In the genomic region with DNA sequence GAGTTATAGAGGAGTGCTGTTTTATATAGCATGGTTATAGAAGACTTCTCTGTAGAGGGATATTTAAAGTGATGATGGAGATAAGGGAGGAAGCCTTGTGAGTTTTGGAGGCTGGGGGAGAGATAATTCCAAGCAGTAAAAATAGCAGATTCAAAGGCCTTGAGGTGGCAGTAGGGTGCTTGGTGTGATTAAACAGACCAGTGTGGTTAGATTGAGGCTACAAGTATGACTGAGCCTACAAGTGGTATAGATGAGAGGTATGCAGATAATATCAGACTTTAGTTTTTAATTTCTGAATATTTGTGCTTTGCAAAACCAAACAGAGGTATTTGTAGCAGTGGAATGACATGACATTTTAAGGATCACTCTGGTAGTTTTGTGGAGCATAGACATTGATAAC, we compare ENCODE assay signal across 17 cellular contexts. TPM values are rescaled to one million over a fixed set of nuclear protein-coding genes. Genes with fewer than 3 reads are reported as not detected.
DNase-seq lines count a peak whose midpoint lies in the region; ATAC-seq lines count a peak whose summit lies in the region.
"Had no signal": no experiment of that assay in that cellular context is flagged by ENCODE, and none has a peak within 500 bp of the region (broad histone marks: within the 10 kb centered on the region; RNA-seq: fewer than 3 reads in every experiment).

No MANE protein-coding gene starts in this region.

- H3K27me3 Mint-ChIP-seq in activated T-cell treated with anti-CD3 and anti-CD28 coated beads, Interleukin-2, amount 50 U/mL, for 72 hours (ENCODE audit: low read depth), result no peaks in the 10 kb centered on the region
- H3K27me3 Mint-ChIP-seq in activated T-cell treated with anti-CD3 and anti-CD28 coated beads, Interleukin-2, amount 50 U/mL, for 24 hours, result no peaks in the 10 kb centered on the region
- no peaks in the 10 kb centered on the region for H3K27me3 Mint-ChIP-seq in activated naive CD8-positive, alpha-beta T cell treated with anti-CD3 and anti-CD28 coated beads for 36 hours

- peaks cover 14% of the 10 kb centered on the region for H3K4me1 Mint-ChIP-seq in activated T-cell treated with anti-CD3 and anti-CD28 coated beads, Interleukin-2, amount 50 U/mL, for 72 hours (ENCODE audit: low read depth)
- H3K4me1 Mint-ChIP-seq in activated T-cell treated with anti-CD3 and anti-CD28 coated beads, Interleukin-2, amount 50 U/mL, for 24 hours (ENCODE audit: low read depth), result peaks cover 7% of the 10 kb centered on the region
- H3K4me1 Mint-ChIP-seq in activated naive CD8-positive, alpha-beta T cell treated with anti-CD3 and anti-CD28 coated beads for 36 hours, result peaks cover 4% of the 10 kb centered on the region
- peaks cover 8% of the 10 kb centered on the region for H3K4me1 Mint-ChIP-seq in stimulated activated effector memory CD8-positive, alpha-beta T cell treated with anti-CD3 and anti-CD28 coated beads, Interleukin-12 subunit alpha, Interleukin-12 subunit beta, amount 100 ng/mL, for 72 hours
- H3K4me1 Mint-ChIP-seq: endodermal cell had no signal

- ATAC-seq in activated T-cell treated with anti-CD3 and anti-CD28 coated beads, Interleukin-2, amount 50 U/mL, for 72 hours (replicated peaks in 1 of 2), result peak; percentile 88 to 90
- ATAC-seq in HG03159 (IDR thresholded peaks at IDR 0.05; ENCODE audit: unreplicated experiment) (peak; percentile 58), GM21423 (IDR thresholded peaks at IDR 0.05; ENCODE audit: unreplicated experiment) (no peak), HG03342 (IDR thresholded peaks at IDR 0.05; ENCODE audit: unreplicated experiment) (no peak)
- ATAC-seq in stimulated activated effector memory CD8-positive, alpha-beta T cell treated with anti-CD3 and anti-CD28 coated beads, Interleukin-12 subunit alpha, Interleukin-12 subunit beta, amount 100 ng/mL, for 72 hours, result peak; percentile 99
- ATAC-seq: body of pancreas, pancreas had no signal

- peaks cover 0 to 4% of the 10 kb centered on the region in 2 donors for H3K36me3 Mint-ChIP-seq in activated T-cell treated with anti-CD3 and anti-CD28 coated beads, Interleukin-2, amount 50 U/mL, for 72 hours (ENCODE audit: insufficient read depth in 2 of 2)
- H3K36me3 Mint-ChIP-seq in activated T-cell treated with anti-CD3 and anti-CD28 coated beads, Interleukin-2, amount 50 U/mL, for 24 hours (ENCODE audit: low read depth), result peaks cover 44% of the 10 kb centered on the region
- peaks cover 4% of the 10 kb centered on the region for H3K36me3 Mint-ChIP-seq in activated naive CD8-positive, alpha-beta T cell treated with anti-CD3 and anti-CD28 coated beads for 36 hours
- H3K36me3 Mint-ChIP-seq in stimulated activated effector memory CD8-positive, alpha-beta T cell treated with anti-CD3 and anti-CD28 coated beads, Interleukin-12 subunit alpha, Interleukin-12 subunit beta, amount 100 ng/mL, for 72 hours, result peaks cover 16% of the 10 kb centered on the region

- no peak overlapping the region for H3K27ac Mint-ChIP-seq in activated T-cell treated with anti-CD3 and anti-CD28 coated beads, Interleukin-2, amount 50 U/mL, for 72 hours
- H3K27ac Mint-ChIP-seq in activated T-cell treated with anti-CD3 and anti-CD28 coated beads, Interleukin-2, amount 50 U/mL, for 24 hours, result no peak overlapping the region
- peak overlapping the region; percentile 23 for H3K27ac Mint-ChIP-seq in activated naive CD8-positive, alpha-beta T cell treated with anti-CD3 and anti-CD28 coated beads for 36 hours
- H3K27ac Mint-ChIP-seq in stimulated activated effector memory CD8-positive, alpha-beta T cell treated with anti-CD3 and anti-CD28 coated beads, Interleukin-12 subunit alpha, Interleukin-12 subunit beta, amount 100 ng/mL, for 72 hours, result no peak overlapping the region
- H3K27ac Mint-ChIP-seq: endodermal cell had no signal

- H3K9me3 Mint-ChIP-seq in activated T-cell treated with anti-CD3 and anti-CD28 coated beads, Interleukin-2, amount 50 U/mL, for 72 hours, result no peaks in the 10 kb centered on the region
- no peaks in the 10 kb centered on the region for H3K9me3 Mint-ChIP-seq in activated T-cell treated with anti-CD3 and anti-CD28 coated beads, Interleukin-2, amount 50 U/mL, for 24 hours
- no peaks in the 10 kb centered on the region for H3K9me3 Mint-ChIP-seq in activated naive CD8-positive, alpha-beta T cell treated with anti-CD3 and anti-CD28 coated beads for 36 hours
- no peaks in the 10 kb centered on the region for H3K9me3 Mint-ChIP-seq in stimulated activated effector memory CD8-positive, alpha-beta T cell treated with anti-CD3 and anti-CD28 coated beads, Interleukin-12 subunit alpha, Interleukin-12 subunit beta, amount 100 ng/mL, for 72 hours
- H3K9me3 Mint-ChIP-seq: endodermal cell had no signal

- no peak overlapping the region for H3K4me3 Mint-ChIP-seq in activated T-cell treated with anti-CD3 and anti-CD28 coated beads, Interleukin-2, amount 50 U/mL, for 72 hours
- H3K4me3 Mint-ChIP-seq in activated T-cell treated with anti-CD3 and anti-CD28 coated beads, Interleukin-2, amount 50 U/mL, for 24 hours, result no peak overlapping the region
- H3K4me3 Mint-ChIP-seq in activated naive CD8-positive, alpha-beta T cell treated with anti-CD3 and anti-CD28 coated beads for 36 hours, result no peak overlapping the region
- H3K4me3 Mint-ChIP-seq in stimulated activated effector memory CD8-positive, alpha-beta T cell treated with anti-CD3 and anti-CD28 coated beads, Interleukin-12 subunit alpha, Interleukin-12 subunit beta, amount 100 ng/mL, for 72 hours, result no peak overlapping the region
- H3K4me3 Mint-ChIP-seq: endodermal cell had no signal

- DNase-seq in activated T-cell treated with anti-CD3 and anti-CD28 coated beads, Interleukin-2, amount 50 U/mL, for 72 hours, result no peak
- no peak for DNase-seq in activated T-cell treated with anti-CD3 and anti-CD28 coated beads, Interleukin-2, amount 50 U/mL, for 24 hours
- DNase-seq in activated naive CD8-positive, alpha-beta T cell treated with anti-CD3 and anti-CD28 coated beads for 36 hours, result no peak
- DNase-seq in stimulated activated effector memory CD8-positive, alpha-beta T cell treated with anti-CD3 and anti-CD28 coated beads, Interleukin-12 subunit alpha, Interleukin-12 subunit beta, amount 100 ng/mL, for 72 hours (ENCODE audit: low spot score in 2 of 2), result no peak
- no peak for DNase-seq in NCI-H2196 treated with DMSO at 0.1 percent for 48 hours (lab: John Stamatoyannopoulos, UW; ENCODE audit: unreplicated experiment)
- DNase-seq: ACHN; activated CD4-positive, CD25-positive, alpha-beta regulatory T cell; body of pancreas; endodermal cell; glutamatergic neuron; kidney; NCI-H226; pancreas; stimulated activated CD4-positive, alpha-beta T cell treated with anti-CD3 and anti-CD28 coated beads, Interleukin-15, amount 100 ng/mL, for 24 hours had no signal

RNA-seq across cellular contexts. Expression of gene FANCM, which starts 20.3 kb away (rescaled TPM):
- total RNA-seq in activated T-cell treated with anti-CD3 and anti-CD28 coated beads, Interleukin-2, amount 50 U/mL, for 72 hours, result 10 to 100 TPM; 12.4 to 13.5 TPM
- total RNA-seq in activated naive CD8-positive, alpha-beta T cell treated with anti-CD3 and anti-CD28 coated beads for 36 hours, result 10 to 100 TPM; 11.4 to 13.3 TPM

RNA-seq across cellular contexts. Expression of gene FKBP3, which starts 21.8 kb away (rescaled TPM):
- 10 to 100 TPM; 48.6 to 49.6 TPM for total RNA-seq in activated T-cell treated with anti-CD3 and anti-CD28 coated beads, Interleukin-2, amount 50 U/mL, for 72 hours
- 10 to 100 TPM; 70.2 to 75.6 TPM for total RNA-seq in activated naive CD8-positive, alpha-beta T cell treated with anti-CD3 and anti-CD28 coated beads for 36 hours

Comparison
In these comparisons a context has a peak if more than half of its experiments do, and no peak if none do; other contexts are left out.
1. ATAC-seq: peak in activated T-cell treated with anti-CD3 and anti-CD28 coated beads, Interleukin-2, amount 50 U/mL, for 72 hours (2 of 2), HG03159 (single experiment) and stimulated activated effector memory CD8-positive, alpha-beta T cell treated with anti-CD3 and anti-CD28 coated beads, Interleukin-12 subunit alpha, Interleukin-12 subunit beta, amount 100 ng/mL, for 72 hours (single experiment); none in GM21423 (single experiment) and HG03342 (single experiment).